ENCODE assay signal across 1 cellular context in the genomic region with DNA sequence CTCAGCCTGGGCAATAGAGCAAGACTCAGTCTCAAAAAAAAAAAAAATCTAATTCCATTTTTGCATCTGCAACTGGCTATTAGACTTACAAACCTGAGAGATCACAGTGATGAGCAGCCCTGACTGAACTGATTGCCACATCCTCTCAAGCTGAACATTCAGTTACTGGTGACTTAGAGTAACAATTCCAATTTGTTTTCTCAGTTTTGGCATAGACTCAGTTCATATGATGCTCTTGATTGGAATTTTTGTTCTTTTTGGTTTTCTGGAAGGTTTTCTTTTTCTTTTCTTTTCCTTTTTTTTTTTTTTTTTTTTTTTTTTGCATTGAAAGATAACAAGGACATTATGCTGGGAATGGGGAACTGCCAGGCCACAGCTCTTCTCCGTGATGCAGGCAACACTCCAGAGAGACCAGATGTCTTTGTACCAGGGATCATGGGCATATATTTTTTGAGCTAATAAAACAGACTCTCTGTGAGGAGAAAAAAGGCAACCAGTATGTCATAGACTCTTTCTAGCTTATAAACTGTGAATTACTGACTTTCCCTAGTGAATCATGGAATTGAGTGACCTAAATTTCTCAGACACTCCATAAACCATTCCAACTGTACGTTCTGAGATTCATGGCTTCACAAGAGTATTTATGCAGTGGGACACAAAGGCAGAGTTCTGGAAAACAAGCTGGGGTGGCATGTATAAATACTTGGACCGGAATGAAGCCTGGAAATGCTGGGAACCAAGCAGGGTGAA.
TF ChIP-seq lines count a peak whose summit lies in the region.

No MANE protein-coding gene starts in this region.

TF ChIP-seq in H1, 55 proteins besides CTCF, POLR2A, EP300 and RAD21 (continued from another document):
- TF ChIP-seq CHD7 (IDR thresholded peaks at IDR 0.05; ENCODE audit: insufficient replicate concordance, low read length) (no peak), KDM1A (IDR thresholded peaks at IDR 0.05; ENCODE audit: borderline replicate concordance, low read length) (no peak)
- TF ChIP-seq, protein P1, sequence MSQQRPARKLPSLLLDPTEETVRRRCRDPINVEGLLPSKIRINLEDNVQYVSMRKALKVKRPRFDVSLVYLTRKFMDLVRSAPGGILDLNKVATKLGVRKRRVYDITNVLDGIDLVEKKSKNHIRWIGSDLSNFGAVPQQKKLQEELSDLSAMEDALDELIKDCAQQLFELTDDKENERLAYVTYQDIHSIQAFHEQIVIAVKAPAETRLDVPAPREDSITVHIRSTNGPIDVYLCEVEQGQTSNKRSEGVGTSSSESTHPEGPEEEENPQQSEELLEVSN (IDR thresholded peaks at IDR 0.05) = no peak
TF ChIP-seq in H1: peak in this region for 0.
